Comparison of ENCODE assay signal across 18 cellular contexts in genomic region chr15:79834496-79834895, GRCh38.
DNase-seq lines count a peak whose midpoint lies in the region; ATAC-seq, FAIRE-seq and TF ChIP-seq lines count a peak whose summit lies in the region.
"Had no signal": no experiment of that assay in that cellular context is flagged by ENCODE, and none has a peak within 500 bp of the region (broad histone marks: within the 10 kb centered on the region; RNA-seq: fewer than 3 reads in every experiment).

No MANE protein-coding gene starts in this region.

- SMC1A ChIA-PET in GM12878 (lab: Charles Lee; ENCODE audit: uncharacterized antibody, unreplicated experiment) = no interaction called here

- TF ChIP-seq POLR2A in GM12878 (IDR thresholded peaks at IDR 0.05; ENCODE audit: low read depth, low read length) = no peak
- no peak for TF ChIP-seq POLR2A in upper lobe of left lung (IDR thresholded peaks at IDR 0.05)

- H3K4me1 ChIP-seq in GM12878 (ENCODE audit: control insufficient read depth, insufficient read depth, low read length) (peaks cover 8% of the 10 kb centered on the region), upper lobe of left lung (peaks cover 0 to 6% (median 2%) of the 10 kb centered on the region in 4 donors)
- H3K4me1 ChIP-seq: breast epithelium had no signal

- TF ChIP-seq RAD21 in GM12878 (IDR thresholded peaks at IDR 0.05; ENCODE audit: insufficient read depth, low read depth, low read length) = no peak

- H3K9ac ChIP-seq in GM12878 (ENCODE audit: control insufficient read depth, insufficient read depth, low read length) = no peak overlapping the region

- peaks cover 8 to 14% (median 11%) of the 10 kb centered on the region in 4 donors for H3K4me1 Mint-ChIP-seq in naive thymus-derived CD8-positive, alpha-beta T cell

- ATAC-seq in GM12878 (no peak), upper lobe of left lung (ENCODE audit: low FRiP score in 2 of 2) (peak; percentile 71 to 84), HG03135 (IDR thresholded peaks at IDR 0.05; ENCODE audit: unreplicated experiment) (no peak)
- no peak for ATAC-seq in naive thymus-derived CD8-positive, alpha-beta T cell
- ATAC-seq: activated naive CD4-positive, alpha-beta T cell treated with anti-CD3 and anti-CD28 coated beads, Interleukin-2, amount 50 U/mL, for 72 hours; left colon; Right ventricle myocardium inferior had no signal

- peak overlapping the region in 3 of 10 donors; percentile 10 to 23 (median 13) for H3K27ac Mint-ChIP-seq in naive thymus-derived CD8-positive, alpha-beta T cell

- no peak overlapping the region for H3K27ac ChIP-seq in GM12878 (ENCODE audit: control insufficient read depth, insufficient read depth)
- H3K27ac ChIP-seq in upper lobe of left lung = no peak overlapping the region
- H3K27ac ChIP-seq: breast epithelium had no signal

- H3K9me3 ChIP-seq in GM12878 (replicated peaks; ENCODE audit: control insufficient read depth, insufficient read depth, low read length) (no peaks in the 10 kb centered on the region), upper lobe of left lung (no peaks in the 10 kb centered on the region)
- H3K9me3 ChIP-seq: breast epithelium had no signal

- CTCF ChIA-PET in GM12878 (lab: Yijun Ruan, JAX) = no interaction called here

- RAD21 ChIA-PET in GM12878 (lab: Charles Lee; ENCODE audit: unreplicated experiment) = no interaction called here

- no peaks in the 10 kb centered on the region for H3K79me2 ChIP-seq in GM12878 (ENCODE audit: control insufficient read depth, insufficient read depth, low read length)

- no peak overlapping the region for H3K4me3 Mint-ChIP-seq in naive thymus-derived CD8-positive, alpha-beta T cell

- no peaks in the 10 kb centered on the region for H4K20me1 ChIP-seq in GM12878 (ENCODE audit: control insufficient read depth, insufficient read depth)

- in situ Hi-C loops in GM12878 (cut with MboI) = no loop called here

- H3K27me3 ChIP-seq in GM12878 (replicated peaks in 1 of 2; ENCODE audit: control insufficient read depth in 2 of 2, insufficient read depth in 2 of 2, low read length in 1 of 2) (no peaks in the 10 kb centered on the region), upper lobe of left lung (no peaks in the 10 kb centered on the region)
- H3K27me3 ChIP-seq: breast epithelium had no signal

- WGBS in GM12878 (ENCODE audit: insufficient coverage, insufficient replicate concordance, low lambda C conversion rate, missing lambda C conversion rate) = 60% methylated on average over 4 of the region's 4 CpGs
- 39% methylated on average over 4 of the region's 4 CpGs for WGBS in upper lobe of left lung, 2 donors

- no peaks in the 10 kb centered on the region for H3K27me3 Mint-ChIP-seq in naive thymus-derived CD8-positive, alpha-beta T cell

- no peak for TF ChIP-seq CTCF in GM12878 (IDR thresholded peaks at IDR 0.05 in 2 of 3, conservative IDR thresholded peaks at IDR 0.05 in 1 of 3; ENCODE audit: control insufficient read depth in 2 of 3, extremely low read depth in 1 of 3, insufficient read depth in 1 of 3, low read depth in 3 of 3, low read length in 3 of 3)
- TF ChIP-seq CTCF in upper lobe of left lung (IDR thresholded peaks at IDR 0.05) = no peak

- peaks cover 6 to 42% (median 18%) of the 10 kb centered on the region in 3 donors for H3K36me3 Mint-ChIP-seq in naive thymus-derived CD8-positive, alpha-beta T cell

- no peak overlapping the region for H3K4me3 ChIP-seq in GM12878
- no peak overlapping the region for H3K4me3 ChIP-seq in upper lobe of left lung
- H3K4me3 ChIP-seq: breast epithelium had no signal

- FAIRE-seq in GM12878 (lab: Jason Lieb, UNC) = no peak

- intact Hi-C loops in GM12878 (cut with micrococcal nuclease; ENCODE audit: unreplicated experiment) = no loop called here

- TF ChIP-seq EP300 in GM12878 (IDR thresholded peaks at IDR 0.05; ENCODE audit: borderline replicate concordance in 1 of 2, control insufficient read depth in 1 of 2, low read depth in 2 of 2, low read length in 2 of 2) = no peak
- TF ChIP-seq EP300 in upper lobe of left lung (IDR thresholded peaks at IDR 0.05) = peak in 2 of 4 donors; percentile 16 to 85

- POLR2A ChIA-PET in GM12878 (lab: Charles Lee) = no interaction called here
- POLR2A ChIA-PET in naive thymus-derived CD8-positive, alpha-beta T cell (lab: Charles Lee) = no interaction called here

- DNase-seq in NCI-H748 (lab: John Stamatoyannopoulos, UW; ENCODE audit: unreplicated experiment) = peak; percentile 33
- no peak for DNase-seq in NCI-H748 treated with DMSO at 0.1 percent for 48 hours (lab: John Stamatoyannopoulos, UW)
- DNase-seq in NCI-H2171 (lab: John Stamatoyannopoulos, UW) = peak; percentile 82
- DNase-seq in GM12878 (ENCODE audit: low read depth, low spot score) = no peak
- peak in 1 of 2 donors; percentile 91 for DNase-seq in upper lobe of left lung
- DNase-seq in naive thymus-derived CD8-positive, alpha-beta T cell = no peak
- DNase-seq in activated CD4-positive, CD25-positive, alpha-beta regulatory T cell (lab: John Stamatoyannopoulos, UW) = no peak
- DNase-seq: activated CD4-positive, alpha-beta T cell treated with anti-CD3 and anti-CD28 coated beads for 48 hours; effector CD8-positive, alpha-beta T cell; hippocampal formation; Karpas-422; left colon; NK-92 treated with Interleukin-12 subunit alpha and Interleukin-12 subunit beta, amount 100 ng/mL, for 24 hours; T-helper 2 cell had no signal

- H3K4me2 ChIP-seq in GM12878 (ENCODE audit: control insufficient read depth, insufficient read depth) = no peak overlapping the region

- H3K9me3 Mint-ChIP-seq in naive thymus-derived CD8-positive, alpha-beta T cell = no peaks in the 10 kb centered on the region
- H3K9me3 Mint-ChIP-seq: activated naive CD4-positive, alpha-beta T cell treated with anti-CD3 and anti-CD28 coated beads, Interleukin-2, amount 50 U/mL, for 72 hours had no signal

- H3K36me3 ChIP-seq in GM12878 (ENCODE audit: control insufficient read depth in 2 of 2, insufficient read depth in 2 of 2, low read length in 1 of 2) = no peaks in the 10 kb centered on the region; a peak in 3 of 4 replicates
- peaks cover 0 to 6% (median 2%) of the 10 kb centered on the region in 4 donors for H3K36me3 ChIP-seq in upper lobe of left lung
- H3K36me3 ChIP-seq: breast epithelium had no signal

- no peak overlapping the region for H2AFZ ChIP-seq in GM12878 (ENCODE audit: control insufficient read depth, low read depth, low read length)

- BruUV-seq in GM12878 (replicated peaks; lab: Mats Ljungman, UMichigan) = no TSS peak

TF ChIP-seq in GM12878, 131 proteins besides CTCF, POLR2A, EP300 and RAD21 (continues in another document):
- no peak for TF ChIP-seq SIX5 (IDR thresholded peaks at IDR 0.05; ENCODE audit: low read depth, low read length, severe bottlenecking)
- TF ChIP-seq RUNX3 (IDR thresholded peaks at IDR 0.05; ENCODE audit: low read length) = peak; percentile 17; the same call in 1 of the 2 replicates
- no peak for TF ChIP-seq ETV6 (conservative IDR thresholded peaks at IDR 0.05 in 1 of 2, IDR thresholded peaks at IDR 0.05 in 1 of 2; ENCODE audit: borderline replicate concordance in 1 of 2, low read depth in 1 of 2)
- TF ChIP-seq E2F8 (IDR thresholded peaks at IDR 0.05; ENCODE audit: low read depth, partially characterized antibody) = no peak
- TF ChIP-seq ATF2 (IDR thresholded peaks at IDR 0.05; ENCODE audit: low read length) = no peak
- no peak for TF ChIP-seq RB1 (IDR thresholded peaks at IDR 0.05; ENCODE audit: borderline replicate concordance)

Comparison
In these comparisons a context has a peak if more than half of its experiments do, and no peak if none do; other contexts are left out.
1. DNase-seq: peak in NCI-H748 (single experiment) and NCI-H2171 (single experiment); none in NCI-H748 treated with DMSO at 0.1 percent for 48 hours (single experiment), GM12878 (single experiment), naive thymus-derived CD8-positive, alpha-beta T cell (0 of 10) and activated CD4-positive, CD25-positive, alpha-beta regulatory T cell (0 of 4).
2. ATAC-seq: peak in upper lobe of left lung (2 of 2); none in GM12878 (single experiment), naive thymus-derived CD8-positive, alpha-beta T cell (0 of 2) and HG03135 (single experiment).